11 cellular contexts compared by ENCODE assay signal in genomic region chr2:235940330-235940729, GRCh38.
DNase-seq lines count a peak whose midpoint lies in the region; ATAC-seq and TF ChIP-seq lines count a peak whose summit lies in the region.
"Had no signal": no experiment of that assay in that cellular context is flagged by ENCODE, and none has a peak within 500 bp of the region (broad histone marks: within the 10 kb centered on the region; RNA-seq: fewer than 3 reads in every experiment).

No MANE protein-coding gene starts in this region.

- in situ Hi-C loops in astrocyte of the spinal cord (cut with HindIII; ENCODE audit: low sequenced_read_pairs), result no loop called here

- 66 to 71% methylated on average over 8 of the region's 8 CpGs for WGBS in esophagus squamous epithelium, 2 donors

- H3K9me3 ChIP-seq in esophagus squamous epithelium, result no peaks in the 10 kb centered on the region
- H3K9me3 ChIP-seq: stomach had no signal

- no peak for TF ChIP-seq POLR2A in esophagus squamous epithelium (IDR thresholded peaks at IDR 0.05)

- ATAC-seq in HG02840 (IDR thresholded peaks at IDR 0.05; ENCODE audit: low FRiP score, unreplicated experiment), result no peak

- peak overlapping the region; percentile 21 for H3K27ac ChIP-seq in substantia nigra (ENCODE audit: low read depth, low read length, poor library complexity, severe bottlenecking)
- H3K27ac ChIP-seq in esophagus squamous epithelium, result no peak overlapping the region
- H3K27ac ChIP-seq: stomach had no signal

- H3K4me3 ChIP-seq in astrocyte of the spinal cord (ENCODE audit: low read depth, low read length) (no peak overlapping the region), esophagus squamous epithelium (no peak overlapping the region)
- H3K4me3 ChIP-seq: stomach had no signal

- H3K27me3 ChIP-seq in esophagus squamous epithelium, result no peaks in the 10 kb centered on the region
- H3K27me3 ChIP-seq: stomach had no signal

- peaks cover 0 to 8% (median 0%) of the 10 kb centered on the region in 3 donors for H3K4me1 ChIP-seq in esophagus squamous epithelium
- H3K4me1 ChIP-seq: stomach had no signal

- intact Hi-C loops in esophagus squamous epithelium (cut with DNase I), result no loop called here

- peaks cover 0 to 9% (median 0%) of the 10 kb centered on the region in 3 donors for H3K36me3 ChIP-seq in esophagus squamous epithelium

- DNase-seq in LHCN-M2 (ENCODE audit: low read depth), result peak; percentile 97
- peak; percentile 97 for DNase-seq in astrocyte of the spinal cord (ENCODE audit: low read depth, low spot score)
- DNase-seq in inferior parietal cortex (ENCODE audit: extremely low spot score), result peak; percentile 50
- DNase-seq in substantia nigra (lab: John Stamatoyannopoulos, UW), result peak in 7 of 49 donors; percentile 5 to 70 (median 32)
- no peak for DNase-seq in DMS79 treated with DMSO at 0.1 percent for 48 hours (lab: John Stamatoyannopoulos, UW)
- no peak for DNase-seq in kidney glomerular epithelial cell (lab: John Stamatoyannopoulos, UW)
- DNase-seq in esophagus squamous epithelium (lab: John Stamatoyannopoulos, UW), result no peak
- DNase-seq: activated CD4-positive, alpha-beta T cell treated with anti-CD3 and anti-CD28 coated beads, Interleukin-2, amount 10 ng/mL, durations not matched to agents 7 days and 5 days; nephron progenitor cell; stomach had no signal

- no peak for TF ChIP-seq CTCF in astrocyte of the spinal cord (IDR thresholded peaks at IDR 0.05; ENCODE audit: low read depth, low read length)
- no peak for TF ChIP-seq CTCF in esophagus squamous epithelium (IDR thresholded peaks at IDR 0.05)

Comparison
In these comparisons a context has a peak if more than half of its experiments do, and no peak if none do; other contexts are left out.
1. DNase-seq: peak in LHCN-M2 (single experiment), astrocyte of the spinal cord (single experiment) and inferior parietal cortex (single experiment); none in DMS79 treated with DMSO at 0.1 percent for 48 hours (single experiment), kidney glomerular epithelial cell (single experiment) and esophagus squamous epithelium (single experiment).